ENCODE assay signal across 17 cellular contexts in the genomic region with DNA sequence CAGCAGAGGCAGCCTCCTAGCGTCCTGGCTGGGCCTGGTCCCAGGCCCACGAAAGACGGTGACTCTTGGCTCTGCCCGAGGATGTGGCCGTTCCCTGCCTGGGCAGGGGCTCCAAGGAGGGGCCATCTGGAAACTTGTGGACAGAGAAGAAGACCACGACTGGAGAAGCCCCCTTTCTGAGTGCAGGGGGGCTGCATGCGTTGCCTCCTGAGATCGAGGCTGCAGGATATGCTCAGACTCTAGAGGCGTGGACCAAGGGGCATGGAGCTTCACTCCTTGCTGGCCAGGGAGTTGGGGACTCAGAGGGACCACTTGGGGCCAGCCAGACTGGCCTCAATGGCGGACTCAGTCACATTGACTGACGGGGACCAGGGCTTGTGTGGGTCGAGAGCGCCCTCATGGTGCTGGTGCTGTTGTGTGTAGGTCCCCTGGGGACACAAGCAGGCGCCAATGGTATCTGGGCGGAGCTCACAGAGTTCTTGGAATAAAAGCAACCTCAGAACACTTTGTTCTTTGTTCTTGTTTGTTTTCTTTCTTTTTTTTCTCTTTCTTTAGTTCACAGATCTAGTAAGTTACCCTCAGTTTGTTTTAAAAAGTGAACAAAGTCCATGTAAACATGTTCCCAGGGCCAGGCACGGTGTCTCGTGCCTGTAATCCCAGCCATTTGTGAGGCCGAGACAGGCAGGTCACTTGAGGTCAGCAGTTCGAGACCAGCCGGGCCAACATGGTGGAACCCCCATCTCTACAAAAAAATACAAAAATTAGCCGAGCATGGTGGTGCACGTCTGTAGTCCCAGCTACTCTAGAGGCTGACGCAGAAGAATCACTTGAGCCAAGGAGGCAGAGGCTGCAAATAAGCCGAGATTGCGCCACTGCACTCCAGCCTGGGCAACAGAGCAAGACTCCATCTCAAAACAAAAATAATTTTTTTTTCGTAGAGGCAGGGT. TPM values are rescaled to one million over a fixed set of nuclear protein-coding genes. Genes with fewer than 3 reads are reported as not detected.
DNase-seq lines count a peak whose midpoint lies in the region; ATAC-seq and TF ChIP-seq lines count a peak whose summit lies in the region.
"Had no signal": no experiment of that assay in that cellular context is flagged by ENCODE, and none has a peak within 500 bp of the region (broad histone marks: within the 10 kb centered on the region; RNA-seq: fewer than 3 reads in every experiment).

No MANE protein-coding gene starts in this region.

- H2AFZ ChIP-seq in mammary epithelial cell (ENCODE audit: low read depth, low read length) = no peak overlapping the region
- H2AFZ ChIP-seq: neural progenitor cell had no signal

- dilution Hi-C loops in mammary epithelial cell (cut with HindIII; ENCODE audit: low sequenced_read_pairs) = loop anchor here (5.0 kb wide), 1 partner anchor 83 kb away; no protein-coding TSS in a partner anchor

- BruUV-seq in mammary epithelial cell (replicated peaks; lab: Mats Ljungman, UMichigan) = TSS peak; percentile 62

- peaks cover 21% of the 10 kb centered on the region for H3K36me3 ChIP-seq in mammary epithelial cell (ENCODE audit: insufficient read depth, low read length)
- H3K36me3 ChIP-seq in suprapubic skin = peaks cover 37% of the 10 kb centered on the region
- H3K36me3 ChIP-seq: neural progenitor cell had no signal

- ATAC-seq in left colon (peak; percentile 86), GM21717 (IDR thresholded peaks at IDR 0.05; ENCODE audit: unreplicated experiment) (no peak)
- ATAC-seq: activated naive CD8-positive, alpha-beta T cell treated with anti-CD3 and anti-CD28 coated beads, Interleukin-2, amount 50 U/mL, for 24 hours had no signal

- peaks cover 5% of the 10 kb centered on the region for H4K20me1 ChIP-seq in mammary epithelial cell (ENCODE audit: insufficient read depth, low read length)

- TF ChIP-seq POLR2A in suprapubic skin (IDR thresholded peaks at IDR 0.05) = no peak

- H3K9ac ChIP-seq in mammary epithelial cell (ENCODE audit: insufficient read depth, low read length) = no peak overlapping the region
- H3K9ac ChIP-seq: neural progenitor cell had no signal

- H3K79me2 ChIP-seq in mammary epithelial cell (ENCODE audit: insufficient read depth, low read length) = peaks cover 4% of the 10 kb centered on the region

- in situ Hi-C loops in mammary epithelial cell (cut with MboI; ENCODE audit: low sequenced_read_pairs in 2 of 2) = no loop called here
- in situ Hi-C loops in ACHN (cut with HindIII; ENCODE audit: low pct_ligation_motif_present, low pct_unique_long_range_greater_than_20kb, low sequenced_read_pairs) = no loop called here

- DNase-seq in HuH-7 (ENCODE audit: low spot score) (peak; percentile 80), mammary epithelial cell (no peak), left colon (peak; percentile 48 to 57), suprapubic skin (ENCODE audit: low spot score in 2 of 2) (peak in 1 of 2 donors; percentile 86), NCI-H187 treated with DMSO at 0.1 percent for 48 hours (lab: John Stamatoyannopoulos, UW) (no peak), ACHN (no peak)
- no peak for DNase-seq in stimulated activated CD4-positive, alpha-beta T cell treated with anti-CD3 and anti-CD28 coated beads, Interleukin-2, amount 100 ng/mL, for 48 hours
- DNase-seq: activated B cell treated with CpG ODN at 0.5 μM for 24 hours; activated CD8-positive, alpha-beta memory T cell treated with anti-CD3 and anti-CD28 coated beads, Interleukin-2, amount 50 U/mL, for 48 hours; activated naive CD8-positive, alpha-beta T cell treated with anti-CD3 and anti-CD28 coated beads, Interleukin-2, amount 50 U/mL, for 24 hours; CD8-positive, alpha-beta memory T cell; foreskin melanocyte; NCI-H1105; NCI-H69 had no signal

- CTCF ChIA-PET in mammary epithelial cell (lab: Charles Lee; ENCODE audit: low non-redundant PET) = no interaction called here

- no peaks in the 10 kb centered on the region for H3K4me1 ChIP-seq in mammary epithelial cell (ENCODE audit: insufficient read depth, low read length)
- peaks cover 30% of the 10 kb centered on the region for H3K4me1 ChIP-seq in suprapubic skin
- H3K4me1 ChIP-seq: neural progenitor cell had no signal

- H3K9me3 ChIP-seq in mammary epithelial cell (replicated peaks; ENCODE audit: insufficient read depth, low read length) (no peaks in the 10 kb centered on the region), suprapubic skin (no peaks in the 10 kb centered on the region)
- H3K9me3 ChIP-seq: SJSA1 had no signal

- no peak for TF ChIP-seq CTCF in mammary epithelial cell (conservative IDR thresholded peaks at IDR 0.05 in 1 of 2, IDR thresholded peaks at IDR 0.05 in 1 of 2; ENCODE audit: extremely low read depth in 1 of 2, insufficient read depth in 1 of 2, low read depth in 1 of 2, low read length in 2 of 2)
- TF ChIP-seq CTCF in suprapubic skin (IDR thresholded peaks at IDR 0.05) = no peak

- WGBS in mammary epithelial cell (ENCODE audit: low coverage, missing lambda C conversion rate) = 89% methylated on average over 21 of the region's 26 CpGs
- WGBS in suprapubic skin = 74% methylated on average over 26 of the region's 26 CpGs

- H3K4me3 ChIP-seq in mammary epithelial cell (replicated peaks in 1 of 3; ENCODE audit: insufficient read depth in 1 of 3, low read depth in 2 of 3, low read length in 3 of 3) (no peak overlapping the region), suprapubic skin (no peak overlapping the region)
- H3K4me3 ChIP-seq: neural progenitor cell, SJSA1 had no signal

- H3K27ac ChIP-seq in mammary epithelial cell (ENCODE audit: insufficient read depth, low read depth, low read length) (no peak overlapping the region), suprapubic skin (peak overlapping the region; percentile 83)
- H3K27ac ChIP-seq: neural progenitor cell, SJSA1 had no signal

- intact Hi-C loops in mammary epithelial cell (cut with micrococcal nuclease) (no loop called here), left colon (cut with DNase I, micrococcal nuclease) (no loop called here)

- H3K27me3 ChIP-seq in mammary epithelial cell (ENCODE audit: insufficient read depth, low read length) = no peaks in the 10 kb centered on the region
- H3K27me3 ChIP-seq in suprapubic skin = no peaks in the 10 kb centered on the region
- H3K27me3 ChIP-seq: neural progenitor cell, SJSA1 had no signal

- no peak overlapping the region for H3K4me2 ChIP-seq in mammary epithelial cell (ENCODE audit: insufficient read depth, low read depth, low read length)
- H3K4me2 ChIP-seq: neural progenitor cell had no signal

- no peak for TF ChIP-seq EP300 in suprapubic skin (IDR thresholded peaks at IDR 0.05)

RNA-seq across cellular contexts. Expression of gene ANGPTL4, which starts 10.2 kb away (rescaled TPM):
- total RNA-seq in mammary epithelial cell = 100 to 1,000 TPM in 1 of 2 donors, 10 to 100 TPM in 1; 75.8 to 294 TPM
- polyA plus RNA-seq in mammary epithelial cell = 551 TPM
- 208 TPM for polyA minus RNA-seq in mammary epithelial cell
- 1 to 10 TPM; 3.2 TPM for total RNA-seq in left colon
- 10 to 100 TPM; 15.3 to 56.4 (median 19.1) TPM for total RNA-seq in suprapubic skin
- total RNA-seq: activated B cell treated with CpG ODN at 0.5 μM for 24 hours; CD8-positive, alpha-beta memory T cell had no signal

RNA-seq across cellular contexts. Expression of gene RAB11B, which starts 16.0 kb away (rescaled TPM):
- total RNA-seq in mammary epithelial cell (10 to 100 TPM; 24.0 to 88.3 TPM), left colon (100 to 1,000 TPM; 112 to 135 TPM), suprapubic skin (100 to 1,000 TPM in 1 of 4 donors, 10 to 100 TPM in 3; 44.8 to 104 (median 57.8) TPM)
- polyA plus RNA-seq in mammary epithelial cell = 47.7 TPM
- 14.4 TPM for polyA minus RNA-seq in mammary epithelial cell

RNA-seq across cellular contexts. Expression of gene KANK3, which starts 31.1 kb away (rescaled TPM):
- 1 to 10 TPM in 1 of 2 donors, under 1 TPM in 1; 0.33 to 5.3 TPM for total RNA-seq in mammary epithelial cell
- 1.9 TPM for polyA plus RNA-seq in mammary epithelial cell
- polyA minus RNA-seq in mammary epithelial cell = 3.5 TPM
- total RNA-seq in left colon = 1 to 10 TPM; 2.4 to 2.6 TPM
- 1 to 10 TPM in 3 of 4 donors, under 1 TPM in 1; 0.83 to 7.9 (median 4.3) TPM for total RNA-seq in suprapubic skin
- total RNA-seq: SJSA1 had no signal

RNA-seq across cellular contexts. Expression of gene MARCHF2, which starts 39.0 kb away (rescaled TPM):
- total RNA-seq in mammary epithelial cell (10 to 100 TPM; 21.9 to 48.3 TPM), left colon (10 to 100 TPM; 27.2 to 46.6 TPM), suprapubic skin (10 to 100 TPM; 47.4 to 99.0 (median 90.8) TPM)
- polyA plus RNA-seq in mammary epithelial cell = 22.4 TPM
- 33.3 TPM for polyA minus RNA-seq in mammary epithelial cell

RNA-seq across cellular contexts. Expression of gene RPS28, which starts 52.8 kb away (rescaled TPM):
- total RNA-seq in mammary epithelial cell (1,000 to 10,000 TPM in 1 of 2 donors, 100 to 1,000 TPM in 1; 151 to 1,577 TPM), left colon (1,000 to 10,000 TPM; 1,489 to 1,517 TPM), suprapubic skin (1,000 to 10,000 TPM in 1 of 4 donors, 100 to 1,000 TPM in 3; 464 to 1,363 (median 834) TPM)
- polyA plus RNA-seq in mammary epithelial cell = 681 TPM
- 419 TPM for polyA minus RNA-seq in mammary epithelial cell

Comparison
In these comparisons a context has a peak if more than half of its experiments do, and no peak if none do; other contexts are left out.
1. DNase-seq: peak in HuH-7 (single experiment) and left colon (2 of 2); none in mammary epithelial cell (single experiment), NCI-H187 treated with DMSO at 0.1 percent for 48 hours (single experiment), stimulated activated CD4-positive, alpha-beta T cell treated with anti-CD3 and anti-CD28 coated beads, Interleukin-2, amount 100 ng/mL, for 48 hours (0 of 2) and ACHN (single experiment).